In genomic region chr18:59044855-59045254, GRCh38 we compare ENCODE assay signal across 16 cellular contexts.
DNase-seq lines count a peak whose midpoint lies in the region; ATAC-seq and TF ChIP-seq lines count a peak whose summit lies in the region.
"Had no signal": no experiment of that assay in that cellular context is flagged by ENCODE, and none has a peak within 500 bp of the region (broad histone marks: within the 10 kb centered on the region; RNA-seq: fewer than 3 reads in every experiment).

No MANE protein-coding gene starts in this region.

- WGBS in heart left ventricle, 4 donors: 66 to 77% (median 66%) methylated on average over 6 of the region's 6 CpGs
- WGBS in right cardiac atrium: 61% methylated on average over 6 of the region's 6 CpGs
- WGBS in psoas muscle, 3 donors: 53 to 62% (median 59%) methylated on average over 6 of the region's 6 CpGs

- H3K36me3 ChIP-seq in heart left ventricle: no peaks in the 10 kb centered on the region
- H3K36me3 ChIP-seq in psoas muscle (ENCODE audit: insufficient read depth in 1 of 2, low read depth in 1 of 2): no peaks in the 10 kb centered on the region
- no peaks in the 10 kb centered on the region for H3K36me3 ChIP-seq in tibial artery

- H3K27ac ChIP-seq in heart left ventricle: peak overlapping the region in 10 of 12 donors; percentile 2 to 65 (median 42)
- no peak overlapping the region for H3K27ac ChIP-seq in right cardiac atrium (ENCODE audit: low read length)
- H3K27ac ChIP-seq in psoas muscle: peak overlapping the region; percentile 38
- H3K27ac ChIP-seq in tibial artery: peak overlapping the region; percentile 30 to 47
- H3K27ac ChIP-seq: 22Rv1, A549, C4-2B, GM23248, HL-60 had no signal

- H3K4me3 ChIP-seq in heart left ventricle: no peak overlapping the region
- no peak overlapping the region for H3K4me3 ChIP-seq in right cardiac atrium (ENCODE audit: low read length)
- H3K4me3 ChIP-seq in psoas muscle: no peak overlapping the region
- H3K4me3 ChIP-seq in tibial artery: no peak overlapping the region
- H3K4me3 ChIP-seq: A549, GM23248 had no signal

- intact Hi-C loops in heart left ventricle (cut with DNase I): no loop called here
- intact Hi-C loops in right cardiac atrium (cut with DNase I): no loop called here
- intact Hi-C loops in psoas muscle (cut with DNase I): no loop called here
- intact Hi-C loops in tibial artery (cut with DNase I; ENCODE audit: low total_unique reads): no loop called here

- H3K4me1 ChIP-seq in heart left ventricle (peaks cover 0 to 24% (median 11%) of the 10 kb centered on the region in 12 donors), right cardiac atrium (ENCODE audit: control insufficient read depth, insufficient read depth, low read length) (peaks cover 5% of the 10 kb centered on the region), psoas muscle (peaks cover 11% of the 10 kb centered on the region), tibial artery (peaks cover 0 to 17% (median 10%) of the 10 kb centered on the region in 4 donors)
- H3K4me1 ChIP-seq: Caco-2 had no signal

- ATAC-seq in heart left ventricle (peak in 2 of 4 donors; percentile 35 to 74), right cardiac atrium (no peak), psoas muscle (peak in 1 of 4 donors; percentile 48)
- ATAC-seq: A549 had no signal

- H3K27me3 ChIP-seq in heart left ventricle: no peaks in the 10 kb centered on the region
- no peaks in the 10 kb centered on the region for H3K27me3 ChIP-seq in right cardiac atrium (ENCODE audit: control insufficient read depth, insufficient read depth)
- no peaks in the 10 kb centered on the region for H3K27me3 ChIP-seq in psoas muscle (ENCODE audit: insufficient read depth in 3 of 3, low read length in 2 of 3)
- H3K27me3 ChIP-seq in tibial artery: no peaks in the 10 kb centered on the region

- no peaks in the 10 kb centered on the region for H3K9me3 ChIP-seq in heart left ventricle
- no peaks in the 10 kb centered on the region for H3K9me3 ChIP-seq in right cardiac atrium (ENCODE audit: control insufficient read depth, low read length)
- H3K9me3 ChIP-seq in psoas muscle: no peaks in the 10 kb centered on the region
- no peaks in the 10 kb centered on the region for H3K9me3 ChIP-seq in tibial artery
- H3K9me3 ChIP-seq: A549, Caco-2 had no signal

- no peak for TF ChIP-seq CTCF in heart left ventricle (IDR thresholded peaks at IDR 0.05)
- TF ChIP-seq CTCF in psoas muscle (IDR thresholded peaks at IDR 0.05): no peak
- TF ChIP-seq CTCF in tibial artery (IDR thresholded peaks at IDR 0.05): no peak

- TF ChIP-seq POLR2A in heart left ventricle (IDR thresholded peaks at IDR 0.05): no peak

- no peak for DNase-seq in heart left ventricle
- DNase-seq in right cardiac atrium: no peak
- peak; percentile 41 for DNase-seq in NCI-H69 (lab: John Stamatoyannopoulos, UW)
- DNase-seq in psoas muscle: no peak
- no peak for DNase-seq in tibial artery
- no peak for DNase-seq in NCI-H82 treated with DMSO at 0.1 percent for 48 hours (lab: John Stamatoyannopoulos, UW; ENCODE audit: unreplicated experiment)
- DNase-seq in NCI-H146 (lab: John Stamatoyannopoulos, UW): no peak
- DNase-seq: AML-193; Caco-2; CD4-positive, alpha-beta T cell; GM23248; HCEC 1CT had no signal
